Comparison of ENCODE assay signal across 29 cellular contexts in genomic region chrX:110684653-110685052, GRCh38.
"Had no signal": no experiment of that assay in that cellular context is flagged by ENCODE, and none has a peak within 500 bp of the region (broad histone marks: within the 10 kb centered on the region; RNA-seq: fewer than 3 reads in every experiment).

No MANE protein-coding gene starts in this region.

- H3K4me1 ChIP-seq: SJSA1 had no signal

- H3K9me3 Mint-ChIP-seq: activated CD4-positive, alpha-beta memory T cell treated with anti-CD3 and anti-CD28 coated beads, Interleukin-2, amount 10 ng/mL, durations not matched to agents 7 days and 5 days; activated naive CD4-positive, alpha-beta T cell treated with anti-CD3 and anti-CD28 coated beads for 36 hours; activated T-helper 17 cell treated with anti-CD3 and anti-CD28 coated beads, Interleukin-2, amount 50 U/mL, for 72 hours; brain had no signal

- H3K4me3 ChIP-seq: PC-9, SJSA1 had no signal

- H3K9me3 ChIP-seq: SJSA1 had no signal

- ATAC-seq: activated CD4-positive, alpha-beta T cell treated with anti-CD3 and anti-CD28 coated beads for 36 hours; activated T-helper 17 cell treated with anti-CD3 and anti-CD28 coated beads, Interleukin-2, amount 50 U/mL, for 72 hours; SK-N-SH treated with all-trans-retinoic acid at 6 μM for 48 hours; T-helper 17 cell had no signal

- H3K27ac ChIP-seq: PC-9, SJSA1, VCaP had no signal

- H2AFZ ChIP-seq: PC-9 had no signal

- H3K4me1 Mint-ChIP-seq: activated CD4-positive, alpha-beta memory T cell treated with anti-CD3 and anti-CD28 coated beads, Interleukin-2, amount 10 ng/mL, durations not matched to agents 7 days and 5 days; activated CD4-positive, alpha-beta T cell treated with anti-CD3 and anti-CD28 coated beads for 36 hours; activated T-helper 17 cell treated with anti-CD3 and anti-CD28 coated beads, Interleukin-2, amount 50 U/mL, for 72 hours; brain; T-helper 17 cell had no signal

- H3K36me3 Mint-ChIP-seq: activated naive CD8-positive, alpha-beta T cell had no signal

- H3K4me3 Mint-ChIP-seq: activated CD4-positive, alpha-beta memory T cell treated with anti-CD3 and anti-CD28 coated beads, Interleukin-2, amount 10 ng/mL, durations not matched to agents 7 days and 5 days; activated CD4-positive, alpha-beta T cell treated with anti-CD3 and anti-CD28 coated beads for 36 hours; activated naive CD4-positive, alpha-beta T cell treated with anti-CD3 and anti-CD28 coated beads for 36 hours; activated naive CD8-positive, alpha-beta T cell; activated T-helper 17 cell treated with anti-CD3 and anti-CD28 coated beads, Interleukin-2, amount 50 U/mL, for 72 hours; brain; T-helper 17 cell had no signal

- H3K27me3 ChIP-seq: SJSA1 had no signal

- H3K4me2 ChIP-seq: PC-9 had no signal

- DNase-seq: activated CD4-positive, alpha-beta memory T cell treated with anti-CD3 and anti-CD28 coated beads, Interleukin-2, amount 10 ng/mL, durations not matched to agents 7 days and 5 days; activated CD4-positive, alpha-beta T cell treated with anti-CD3 and anti-CD28 coated beads for 36 hours; activated CD4-positive, alpha-beta T cell treated with anti-CD3 and anti-CD28 coated beads, Interleukin-2, amount 50 U/mL, for 1 hour; activated gamma-delta T cell; activated naive CD4-positive, alpha-beta T cell treated with anti-CD3 and anti-CD28 coated beads for 36 hours; activated T-cell treated with anti-CD3 and anti-CD28 coated beads for 4 hours; activated T-cell treated with anti-CD3 and anti-CD28 coated beads, Interleukin-2, amount 50 U/mL, for 48 hours; amygdala; cerebellar nuclear complex; Kasumi-1; KBM-7; NCI-H1092; NCI-H1417 treated with DMSO at 0.1 percent for 48 hours; NCI-H1694; NCI-H2029; NCI-H2107; NCI-H510A treated with DMSO at 0.1 percent for 48 hours; NCI-H69; NK-92 treated with Interleukin-12 subunit alpha and Interleukin-12 subunit beta, amount 100 ng/mL, for 24 hours; PC-9; SHP77; T-helper 17 cell; T-helper 9 cell had no signal

- H3K36me3 ChIP-seq: SJSA1 had no signal

- H3K27ac Mint-ChIP-seq: activated CD4-positive, alpha-beta memory T cell treated with anti-CD3 and anti-CD28 coated beads, Interleukin-2, amount 10 ng/mL, durations not matched to agents 7 days and 5 days; activated CD4-positive, alpha-beta T cell treated with anti-CD3 and anti-CD28 coated beads for 36 hours; activated naive CD4-positive, alpha-beta T cell treated with anti-CD3 and anti-CD28 coated beads for 36 hours; activated naive CD8-positive, alpha-beta T cell; activated T-helper 17 cell treated with anti-CD3 and anti-CD28 coated beads, Interleukin-2, amount 50 U/mL, for 72 hours; brain; T-helper 17 cell had no signal

- H3K27me3 Mint-ChIP-seq: activated CD4-positive, alpha-beta memory T cell treated with anti-CD3 and anti-CD28 coated beads, Interleukin-2, amount 10 ng/mL, durations not matched to agents 7 days and 5 days; activated CD4-positive, alpha-beta T cell treated with anti-CD3 and anti-CD28 coated beads for 36 hours; activated naive CD8-positive, alpha-beta T cell; activated T-helper 17 cell treated with anti-CD3 and anti-CD28 coated beads, Interleukin-2, amount 50 U/mL, for 72 hours; T-helper 17 cell had no signal
